19 cellular contexts compared by ENCODE assay signal in the genomic region with DNA sequence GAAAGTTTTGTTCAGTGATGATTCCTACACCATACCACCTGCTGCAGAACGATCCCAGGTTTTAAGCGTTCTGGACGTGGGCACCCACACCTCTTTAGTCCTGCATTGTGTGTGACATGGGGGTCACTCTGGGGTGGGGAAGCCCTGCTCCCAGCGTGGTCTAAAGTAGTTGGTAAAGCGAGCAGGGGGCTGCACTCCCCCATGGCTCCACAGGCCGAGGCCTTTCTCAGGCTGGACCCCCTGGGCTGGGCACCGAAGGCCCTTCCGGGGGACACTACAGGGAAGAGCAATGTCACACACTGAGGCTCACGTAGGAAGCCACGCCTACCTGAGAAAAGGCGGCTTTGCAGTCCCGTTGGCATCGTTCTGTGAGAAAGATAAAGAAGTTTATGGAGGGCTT. TPM values are rescaled to one million over a fixed set of nuclear protein-coding genes. Genes with fewer than 3 reads are reported as not detected.
DNase-seq lines count a peak whose midpoint lies in the region; ATAC-seq and TF ChIP-seq lines count a peak whose summit lies in the region.
"Had no signal": no experiment of that assay in that cellular context is flagged by ENCODE, and none has a peak within 500 bp of the region (broad histone marks: within the 10 kb centered on the region; RNA-seq: fewer than 3 reads in every experiment).

No MANE protein-coding gene starts in this region.

- no peak for DNase-seq in CD14-positive monocyte (ENCODE audit: low spot score)
- DNase-seq in osteoblast (ENCODE audit: insufficient read length, low spot score, missing footprints): peak; percentile 25
- no peak for DNase-seq in SKM-1 treated with dmso at 0.1 percent for 144 hours (lab: John Stamatoyannopoulos, UW; ENCODE audit: unreplicated experiment)
- no peak for DNase-seq in GM03348 (ENCODE audit: low spot score)
- DNase-seq in hippocampal formation (lab: John Stamatoyannopoulos, UW): no peak
- DNase-seq: Karpas-422, NCI-H1092, NCI-H1417 treated with DMSO at 0.1 percent for 48 hours, NCI-H1694 treated with DMSO at 0.1 percent for 48 hours, NCI-H2081, NCI-H2227 treated with DMSO at 0.1 percent for 48 hours, NCI-H526 treated with DMSO at 0.1 percent for 48 hours, OCI-M1, SJCRH30 had no signal

- H2AFZ ChIP-seq in osteoblast (ENCODE audit: low read length): no peak overlapping the region

- no peak overlapping the region for H3K4me3 ChIP-seq in gastroesophageal sphincter
- H3K4me3 ChIP-seq in osteoblast (ENCODE audit: insufficient read depth, low read length): no peak overlapping the region
- H3K4me3 ChIP-seq: SJCRH30 had no signal

- TF ChIP-seq CTCF in CD14-positive monocyte (IDR thresholded peaks at IDR 0.05) (no peak), VCaP (conservative IDR thresholded peaks at IDR 0.05) (no peak), gastroesophageal sphincter (IDR thresholded peaks at IDR 0.05) (no peak), osteoblast (IDR thresholded peaks at IDR 0.05; ENCODE audit: extremely low read depth, low read depth, low read length) (no peak)

- H3K27ac ChIP-seq in VCaP (peak overlapping the region; percentile 64), gastroesophageal sphincter (no peak overlapping the region), osteoblast (ENCODE audit: low read depth, low read length) (no peak overlapping the region)
- H3K27ac ChIP-seq: HL-60, SJCRH30 had no signal

- no peak overlapping the region for H3K4me3 Mint-ChIP-seq in CD14-positive monocyte

- no peak for TF ChIP-seq POLR2A in gastroesophageal sphincter (IDR thresholded peaks at IDR 0.05)

- H3K36me3 Mint-ChIP-seq in CD14-positive monocyte: peaks cover 46 to 79% of the 10 kb centered on the region in 2 donors

- H4K20me1 ChIP-seq in osteoblast (ENCODE audit: insufficient read depth, low read length): peaks cover 58% of the 10 kb centered on the region

- H3K4me1 ChIP-seq in gastroesophageal sphincter: peaks cover 0 to 39% (median 0%) of the 10 kb centered on the region in 3 donors
- H3K4me1 ChIP-seq in osteoblast (ENCODE audit: insufficient read depth, low read length): no peaks in the 10 kb centered on the region
- H3K4me1 ChIP-seq: SJCRH30 had no signal

- H3K4me1 Mint-ChIP-seq in CD14-positive monocyte: peaks cover 11% of the 10 kb centered on the region

- WGBS in gastroesophageal sphincter (ENCODE audit: low coverage in 1 of 2), 2 donors: 74 to 80% methylated on average over 3 to 8 of the region's 13 CpGs

- H3K27me3 ChIP-seq in gastroesophageal sphincter (no peaks in the 10 kb centered on the region), osteoblast (ENCODE audit: insufficient read depth, low read length) (no peaks in the 10 kb centered on the region)
- H3K27me3 ChIP-seq: SJCRH30 had no signal

- peaks cover 0 to 67% of the 10 kb centered on the region in 2 donors for H3K36me3 ChIP-seq in gastroesophageal sphincter
- peaks cover 69% of the 10 kb centered on the region for H3K36me3 ChIP-seq in osteoblast (ENCODE audit: insufficient read depth, low read length)

- H3K79me2 ChIP-seq in osteoblast (ENCODE audit: insufficient read depth, low read length): peaks cover 54% of the 10 kb centered on the region

- H3K27me3 Mint-ChIP-seq in CD14-positive monocyte (ENCODE audit: low read depth in 3 of 3): peaks cover 0 to 3% (median 0%) of the 10 kb centered on the region in 3 donors

- peak overlapping the region in 4 of 7 donors; percentile 9 to 79 (median 45) for H3K27ac Mint-ChIP-seq in CD14-positive monocyte

- H3K4me2 ChIP-seq in osteoblast (ENCODE audit: insufficient read depth, low read length): no peak overlapping the region

- no peaks in the 10 kb centered on the region for H3K9me3 Mint-ChIP-seq in CD14-positive monocyte

- ATAC-seq in gastroesophageal sphincter: peak; percentile 7
- ATAC-seq: HCT116, SK-N-SH treated with all-trans-retinoic acid at 6 μM for 48 hours had no signal

- H3K9me3 ChIP-seq in gastroesophageal sphincter: no peaks in the 10 kb centered on the region
- H3K9me3 ChIP-seq in osteoblast (ENCODE audit: low read depth, low read length): no peaks in the 10 kb centered on the region
- H3K9me3 ChIP-seq: SJCRH30 had no signal

- no peak for TF ChIP-seq EP300 in gastroesophageal sphincter (IDR thresholded peaks at IDR 0.05)

- intact Hi-C loops in CD14-positive monocyte (cut with micrococcal nuclease): no loop called here

RNA-seq across cellular contexts. Expression of gene BRI3, which starts 12.3 kb away (rescaled TPM):
- polyA plus RNA-seq in CD14-positive monocyte: 100 to 1,000 TPM; 120 to 149 TPM
- total RNA-seq in gastroesophageal sphincter: 10 to 100 TPM; 39.0 to 51.4 (median 45.5) TPM
- total RNA-seq in osteoblast: 95.9 and 113 TPM in 2 replicates

RNA-seq across cellular contexts. Expression of gene TECPR1, which starts 41.7 kb away (rescaled TPM):
- 10 to 100 TPM in 1 of 2 donors, 1 to 10 TPM in 1; 5.7 to 10.2 TPM for polyA plus RNA-seq in CD14-positive monocyte
- 10 to 100 TPM; 18.6 to 22.3 (median 20.4) TPM for total RNA-seq in gastroesophageal sphincter
- 20.3 and 22.4 TPM in 2 replicates for total RNA-seq in osteoblast
